Comparison of ENCODE assay signal across 23 cellular contexts in the genomic region with DNA sequence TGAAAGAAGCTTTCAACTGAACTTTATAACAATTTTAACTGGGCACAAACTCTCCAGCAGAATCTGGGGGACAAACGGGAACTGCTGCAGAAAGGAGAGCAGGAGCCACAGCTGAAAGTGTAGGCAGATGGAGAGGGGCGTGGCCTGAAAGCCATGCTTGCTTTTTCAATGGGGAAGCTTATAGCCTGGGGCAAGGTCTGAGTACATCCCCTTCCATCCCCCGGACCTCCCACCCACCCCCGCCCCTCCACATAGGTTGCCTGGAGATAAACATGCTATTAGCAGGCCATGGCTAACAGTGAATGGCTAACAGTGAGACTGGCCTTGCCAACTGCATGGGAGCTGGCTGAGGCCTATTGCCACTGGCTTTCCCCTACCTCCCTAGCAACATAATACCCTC.
"Had no signal": no experiment of that assay in that cellular context is flagged by ENCODE, and none has a peak within 500 bp of the region (broad histone marks: within the 10 kb centered on the region; RNA-seq: fewer than 3 reads in every experiment).

No MANE protein-coding gene starts in this region.

- H3K36me3 Mint-ChIP-seq: activated naive CD4-positive, alpha-beta T cell treated with anti-CD3 and anti-CD28 coated beads, Interleukin-2, amount 10 ng/mL, durations not matched to agents 7 days and 5 days; brain had no signal

- H3K36me3 ChIP-seq: suprapubic skin, transverse colon, vagina had no signal

- DNase-seq: activated CD4-positive, alpha-beta T cell treated with anti-CD3 and anti-CD28 coated beads, Interleukin-2, amount 50 U/mL, for 1 hour; activated CD8-positive, alpha-beta memory T cell treated with anti-CD3 and anti-CD28 coated beads, Interleukin-2, amount 50 U/mL, for 4 hours; activated effector memory CD4-positive, alpha-beta T cell treated with Interleukin-2 at 50 U/mL for 16 hours; activated naive CD4-positive, alpha-beta T cell treated with anti-CD3 and anti-CD28 coated beads, Interleukin-2, amount 10 ng/mL, durations not matched to agents 7 days and 5 days; activated naive CD8-positive, alpha-beta T cell treated with anti-CD3 and anti-CD28 coated beads, Interleukin-2, amount 50 U/mL, for 24 hours; activated T-cell treated with anti-CD3 and anti-CD28 coated beads, Interleukin-2, amount 50 U/mL, for 4 hours; anterior cingulate cortex; central memory CD4-positive, alpha-beta T cell; dorsolateral prefrontal cortex; kidney; stimulated activated CD4-positive, alpha-beta T cell treated with anti-CD3 and anti-CD28 coated beads, Interleukin-1b, Interleukin-23, amount 100 ng/mL, for 48 hours; T-helper 9 cell; transverse colon had no signal

- H3K27me3 Mint-ChIP-seq: activated naive CD4-positive, alpha-beta T cell treated with anti-CD3 and anti-CD28 coated beads, Interleukin-2, amount 10 ng/mL, durations not matched to agents 7 days and 5 days; activated naive CD8-positive, alpha-beta T cell treated with anti-CD3 and anti-CD28 coated beads, Interleukin-2, amount 50 U/mL, for 24 hours; progenitor cell of endocrine pancreas had no signal

- H3K27ac ChIP-seq: dorsolateral prefrontal cortex, hepatocyte, suprapubic skin, transverse colon, vagina had no signal

- ATAC-seq: activated CD4-positive, CD25-positive, alpha-beta regulatory T cell treated with anti-CD3 and anti-CD28 coated beads, Interleukin-2, amount 50 U/mL, for 24 hours; activated naive CD8-positive, alpha-beta T cell treated with anti-CD3 and anti-CD28 coated beads, Interleukin-2, amount 50 U/mL, for 24 hours; activated T-cell treated with anti-CD3 and anti-CD28 coated beads, Interleukin-2, amount 50 U/mL, for 4 hours; left lobe of liver had no signal

- H3K27ac Mint-ChIP-seq: activated naive CD4-positive, alpha-beta T cell treated with anti-CD3 and anti-CD28 coated beads, Interleukin-2, amount 10 ng/mL, durations not matched to agents 7 days and 5 days; activated naive CD8-positive, alpha-beta T cell treated with anti-CD3 and anti-CD28 coated beads, Interleukin-2, amount 50 U/mL, for 24 hours; brain; progenitor cell of endocrine pancreas; stimulated activated naive CD8-positive, alpha-beta T cell treated with anti-CD3 and anti-CD28 coated beads, Interleukin-15, Interleukin-2, amounts not matched to agents 100 ng/mL and 50 ng/mL, for 24 hours had no signal

- H3K4me1 Mint-ChIP-seq: activated naive CD4-positive, alpha-beta T cell treated with anti-CD3 and anti-CD28 coated beads, Interleukin-2, amount 10 ng/mL, durations not matched to agents 7 days and 5 days; activated naive CD8-positive, alpha-beta T cell treated with anti-CD3 and anti-CD28 coated beads, Interleukin-2, amount 50 U/mL, for 24 hours had no signal

- H3K27me3 ChIP-seq: hepatocyte, suprapubic skin, transverse colon, vagina had no signal

- H3K4me3 ChIP-seq: dorsolateral prefrontal cortex, hepatocyte, suprapubic skin, transverse colon, vagina had no signal

- H3K4me3 Mint-ChIP-seq: activated naive CD4-positive, alpha-beta T cell treated with anti-CD3 and anti-CD28 coated beads, Interleukin-2, amount 10 ng/mL, durations not matched to agents 7 days and 5 days; activated naive CD8-positive, alpha-beta T cell treated with anti-CD3 and anti-CD28 coated beads, Interleukin-2, amount 50 U/mL, for 24 hours; activated T-cell treated with anti-CD3 and anti-CD28 coated beads, Interleukin-2, amount 50 U/mL, for 4 hours; brain; neural crest cell; stimulated activated naive CD8-positive, alpha-beta T cell treated with anti-CD3 and anti-CD28 coated beads, Interleukin-15, Interleukin-2, amounts not matched to agents 100 ng/mL and 50 ng/mL, for 24 hours had no signal

- FAIRE-seq: colon, kidney had no signal
